In the genomic region with DNA sequence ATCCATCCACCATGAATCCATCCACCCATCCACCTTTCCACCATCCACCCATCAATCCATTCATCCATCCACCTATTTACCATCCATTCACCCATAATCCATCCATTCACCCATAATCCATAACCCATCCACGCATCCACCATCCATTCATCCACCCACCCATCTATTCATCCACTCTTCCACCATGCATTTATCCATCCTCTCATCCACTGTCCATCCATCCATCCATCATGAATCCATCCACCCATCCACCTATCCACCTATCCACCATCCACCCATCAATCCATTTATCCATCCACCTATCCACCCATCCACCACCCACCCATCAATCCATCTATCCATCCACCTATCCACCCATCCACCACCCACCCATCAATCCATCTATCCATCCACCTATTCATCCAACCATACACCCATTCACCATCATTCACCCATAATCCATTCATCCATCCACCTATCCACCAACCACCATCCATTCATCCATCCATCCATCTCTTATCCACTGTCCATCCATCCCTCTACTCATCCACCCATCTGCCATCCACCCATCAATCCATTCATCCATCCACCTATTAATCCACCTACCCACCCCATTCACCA, we compare ENCODE assay signal across 7 cellular contexts.
"Had no signal": no experiment of that assay in that cellular context is flagged by ENCODE, and none has a peak within 500 bp of the region (broad histone marks: within the 10 kb centered on the region; RNA-seq: fewer than 3 reads in every experiment).

No MANE protein-coding gene starts in this region.

- FAIRE-seq: HepG2, K562 had no signal

- ATAC-seq: HepG2, K562 had no signal

- H3K4me2 ChIP-seq: KMS-11 had no signal

- H3K4me3 ChIP-seq: K562 had no signal

- H3K9ac ChIP-seq: KMS-11 had no signal

- H3K27ac ChIP-seq: HL-60, KMS-11 had no signal

- DNase-seq: Karpas-422, KBM-7, KG1 had no signal
